ENCODE assay signal across 1 cellular context in genomic region chr12:78865297-78865955, GRCh38.
A peak's percentile ranks its signal among the peaks of the same experiment; 100 is the strongest.
TF ChIP-seq lines count a peak whose summit lies in the region.

No MANE protein-coding gene starts in this region.

TF ChIP-seq in H1, 55 proteins besides CTCF, POLR2A, EP300 and RAD21:
- TF ChIP-seq SIN3A (conservative IDR thresholded peaks at IDR 0.05 in 1 of 2, IDR thresholded peaks at IDR 0.05 in 1 of 2; ENCODE audit: low read depth in 1 of 2, low read length in 2 of 2), result 0 out of 4 replicates have a peak, but pooled peaks of 1 of the 2 experiments have one; percentile 5
- TF ChIP-seq SUZ12 (IDR thresholded peaks at IDR 0.05; ENCODE audit: low read length), result no peak
